In the genomic region with DNA sequence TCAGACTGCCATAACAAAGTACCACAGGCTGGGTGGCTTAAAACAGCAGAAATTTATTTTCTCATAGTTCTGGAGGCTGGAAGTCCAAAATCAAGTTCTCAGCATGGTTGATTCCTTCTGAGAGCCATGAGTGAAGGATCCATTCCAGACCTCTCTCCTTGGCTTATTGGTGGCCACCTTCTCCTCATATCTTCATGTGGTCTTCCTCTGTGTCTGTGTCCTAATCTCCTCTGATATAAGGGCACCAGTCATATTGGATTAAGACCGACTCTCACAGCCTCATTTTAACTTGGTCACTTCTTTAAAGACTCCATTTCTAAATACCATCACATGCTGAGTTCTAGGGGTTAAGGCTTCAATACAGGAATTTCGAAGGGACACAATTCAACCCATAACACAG, we compare ENCODE assay signal across 27 cellular contexts.
"Had no signal": no experiment of that assay in that cellular context is flagged by ENCODE, and none has a peak within 500 bp of the region (broad histone marks: within the 10 kb centered on the region; RNA-seq: fewer than 3 reads in every experiment).

No MANE protein-coding gene starts in this region.

- H3K27me3 ChIP-seq: stomach, testis, thyroid gland, tibial nerve, upper lobe of left lung, upper lobe of right lung, uterus, vagina had no signal

- H3K9me3 ChIP-seq: testis, thyroid gland had no signal

- H3K4me1 ChIP-seq: stomach, suprapubic skin, testis, thyroid gland, tibial artery, tibial nerve, transverse colon, upper lobe of left lung, upper lobe of right lung, uterus, vagina had no signal

- ATAC-seq: stimulated activated effector memory CD8-positive, alpha-beta T cell treated with anti-CD3 and anti-CD28 coated beads, Interleukin-12 subunit alpha, Interleukin-12 subunit beta, amount 100 ng/mL, for 72 hours; stimulated activated memory B cell treated with anti-CD40 and anti-IgM and Interleukin-4, amounts not matched to agents 10 μg/mL and 1 μg/mL and 100 μg/mL, for 72 hours; stimulated activated naive B cell treated with anti-CD40 and anti-IgM and Interleukin-4, amounts not matched to agents 10 μg/mL and 1 μg/mL and 100 μg/mL, for 72 hours; stimulated activated naive CD8-positive, alpha-beta T cell treated with anti-CD3 and anti-CD28 coated beads, Interleukin-15, amount 100 ng/mL, for 72 hours; stimulated activated naive CD8-positive, alpha-beta T cell treated with anti-CD3 and anti-CD28 coated beads, Interleukin-15, Interleukin-2, amounts not matched to agents 100 U/mL and 50 U/mL, for 24 hours; upper lobe of right lung had no signal

- H3K36me3 ChIP-seq: stomach, suprapubic skin, thoracic aorta, thyroid gland, tibial artery, tibial nerve, transverse colon, upper lobe of left lung, upper lobe of right lung, uterus, vagina had no signal

- H3K4me3 ChIP-seq: stomach, suprapubic skin, testis, thoracic aorta, thyroid gland, tibial artery, tibial nerve, transverse colon, upper lobe of left lung, upper lobe of right lung, uterus, vagina had no signal

- FAIRE-seq: urothelium cell line had no signal

- DNase-seq: stimulated activated CD4-positive, alpha-beta T cell treated with anti-CD3 and anti-CD28 coated beads, Interleukin-2, amount 100 ng/mL, for 48 hours; stimulated activated CD4-positive, alpha-beta T cell treated with anti-CD3 and anti-CD28 coated beads, Interleukin-4, amount 100 ng/mL, for 1 hour; stimulated activated CD4-positive, alpha-beta T cell treated with anti-CD3 and anti-CD28 coated beads, Interleukin-4, amount 100 ng/mL, for 24 hours; stimulated activated CD4-positive, alpha-beta T cell treated with anti-CD3 and anti-CD28 coated beads, Interleukin-4, amount 100 ng/mL, for 4 hours; stimulated activated CD8-positive, alpha-beta memory T cell treated with anti-CD3 and anti-CD28 coated beads, Interleukin-4, amount 100 ng/mL, for 48 hours; stimulated activated naive B cell treated with anti-CD40 and anti-IgM and Interleukin-4, amounts not matched to agents 10 μg/mL and 1 μg/mL and 100 μg/mL, for 72 hours; stimulated activated naive CD4-positive, alpha-beta T cell; stimulated activated naive CD4-positive, alpha-beta T cell treated with Interleukin-2 at 50 U/mL for 16 hours; stimulated activated naive CD8-positive, alpha-beta T cell treated with anti-CD3 and anti-CD28 coated beads, Interleukin-15, amount 100 ng/mL, for 72 hours; stimulated activated naive CD8-positive, alpha-beta T cell treated with anti-CD3 and anti-CD28 coated beads, Interleukin-15, Interleukin-2, amounts not matched to agents 100 U/mL and 50 U/mL, for 24 hours; stomach; substantia nigra; testis; thyroid gland; tibial artery; transverse colon; trophoblast cell; upper lobe of left lung; upper lobe of right lung; uterus had no signal

- H3K27ac ChIP-seq: stomach, suprapubic skin, testis, thoracic aorta, thyroid gland, tibial artery, tibial nerve, transverse colon, upper lobe of left lung, upper lobe of right lung, uterus, vagina had no signal
